In genomic region chr3:196218155-196218712, GRCh38 we compare ENCODE assay signal across 30 cellular contexts. TPM values are rescaled to one million over a fixed set of nuclear protein-coding genes. Genes with fewer than 3 reads are reported as not detected.
DNase-seq lines count a peak whose midpoint lies in the region; ATAC-seq and TF ChIP-seq lines count a peak whose summit lies in the region.
"Had no signal": no experiment of that assay in that cellular context is flagged by ENCODE, and none has a peak within 500 bp of the region (broad histone marks: within the 10 kb centered on the region; RNA-seq: fewer than 3 reads in every experiment).

No MANE protein-coding gene starts in this region.

- H3K9me3 ChIP-seq in sigmoid colon, result no peaks in the 10 kb centered on the region
- H3K9me3 ChIP-seq: A549, HAP-1, right atrium auricular region, SK-N-SH, upper lobe of right lung had no signal

- H3K27me3 ChIP-seq in sigmoid colon, result peaks cover 0 to 6% (median 0%) of the 10 kb centered on the region in 3 donors

- peaks cover 0 to 12% (median 8%) of the 10 kb centered on the region in 4 donors for H3K4me1 ChIP-seq in sigmoid colon
- H3K4me1 ChIP-seq: A549, HAP-1 had no signal

- no peaks in the 10 kb centered on the region for H3K27me3 Mint-ChIP-seq in activated CD8-positive, alpha-beta T cell treated with anti-CD3 and anti-CD28 coated beads for 36 hours
- no peaks in the 10 kb centered on the region for H3K27me3 Mint-ChIP-seq in activated CD8-positive, alpha-beta T cell treated with anti-CD3 and anti-CD28 coated beads, Interleukin-2, amount 10 ng/mL, durations not matched to agents 7 days and 5 days (ENCODE audit: low read depth)

- no peak for TF ChIP-seq CTCF in activated CD8-positive, alpha-beta T cell treated with anti-CD3 and anti-CD28 coated beads for 36 hours (IDR thresholded peaks at IDR 0.05)
- TF ChIP-seq CTCF in sigmoid colon (IDR thresholded peaks at IDR 0.05), result no peak
- TF ChIP-seq CTCF in GM10266 (IDR thresholded peaks at IDR 0.05; ENCODE audit: control insufficient read depth, insufficient read depth, low read depth, missing control alignments), result no peak

- H3K4me3 ChIP-seq in sigmoid colon, result no peak overlapping the region
- H3K4me3 ChIP-seq: A549, HAP-1 had no signal

- no peak for ATAC-seq in activated CD8-positive, alpha-beta T cell treated with anti-CD3 and anti-CD28 coated beads for 36 hours
- no peak for ATAC-seq in activated CD8-positive, alpha-beta T cell treated with anti-CD3 and anti-CD28 coated beads, Interleukin-2, amount 10 ng/mL, durations not matched to agents 7 days and 5 days
- peak; percentile 30 for ATAC-seq in left colon
- no peak for ATAC-seq in HG03095 (IDR thresholded peaks at IDR 0.05; ENCODE audit: unreplicated experiment)
- no peak for ATAC-seq in HG03196 (IDR thresholded peaks at IDR 0.05; ENCODE audit: unreplicated experiment)
- ATAC-seq: A549, upper lobe of right lung, WTC11 had no signal

- CTCF ChIA-PET in activated CD8-positive, alpha-beta T cell treated with anti-CD3 and anti-CD28 coated beads for 36 hours (lab: Charles Lee), result interaction anchor here (1.0 to 2.3 kb wide), 3 partner anchors 12 to 195 kb away, joined by 3 to 8 read pairs (median 5); no protein-coding TSS in a partner anchor
- CTCF ChIA-PET in activated CD8-positive, alpha-beta T cell treated with anti-CD3 and anti-CD28 coated beads, Interleukin-2, amount 10 ng/mL, durations not matched to agents 7 days and 5 days (lab: Charles Lee), result interaction anchor here (1.3 kb wide), 1 partner anchor 19 kb away, joined by 3 read pairs; no protein-coding TSS in a partner anchor

- no peak for DNase-seq in activated CD8-positive, alpha-beta T cell treated with anti-CD3 and anti-CD28 coated beads for 36 hours
- DNase-seq in activated CD8-positive, alpha-beta T cell treated with anti-CD3 and anti-CD28 coated beads, Interleukin-2, amount 10 ng/mL, durations not matched to agents 7 days and 5 days, result no peak
- DNase-seq in NCI-H69 (lab: John Stamatoyannopoulos, UW) (peak; percentile 23), left colon (no peak), sigmoid colon (peak; percentile 54), GM10266 (ENCODE audit: extremely low spot score) (no peak)
- DNase-seq: activated CD4-positive, alpha-beta T cell treated with anti-CD3 and anti-CD28 coated beads, Interleukin-2, amount 50 U/mL, for 4 hours; activated naive CD4-positive, alpha-beta T cell; activated T-cell treated with anti-CD3 and anti-CD28 coated beads for 4 hours; aorta; C1 segment of cervical spinal cord; central memory CD4-positive, alpha-beta T cell; EL; mammary epithelial cell; NCI-H2081; RPMI8226; SK-N-SH; stimulated activated CD4-positive, alpha-beta T cell treated with anti-CD3 and anti-CD28 coated beads, Interleukin-15, amount 100 ng/mL, for 24 hours; upper lobe of right lung had no signal

- no peak overlapping the region for H3K27ac Mint-ChIP-seq in activated CD8-positive, alpha-beta T cell treated with anti-CD3 and anti-CD28 coated beads for 36 hours
- H3K27ac Mint-ChIP-seq in activated CD8-positive, alpha-beta T cell treated with anti-CD3 and anti-CD28 coated beads, Interleukin-2, amount 10 ng/mL, durations not matched to agents 7 days and 5 days, result no peak overlapping the region
- H3K27ac Mint-ChIP-seq: WTC11 had no signal

- H3K36me3 Mint-ChIP-seq in activated CD8-positive, alpha-beta T cell treated with anti-CD3 and anti-CD28 coated beads for 36 hours (ENCODE audit: low read depth), result no peaks in the 10 kb centered on the region
- no peaks in the 10 kb centered on the region for H3K36me3 Mint-ChIP-seq in activated CD8-positive, alpha-beta T cell treated with anti-CD3 and anti-CD28 coated beads, Interleukin-2, amount 10 ng/mL, durations not matched to agents 7 days and 5 days (ENCODE audit: low read depth)
- H3K36me3 Mint-ChIP-seq: WTC11 had no signal

- POLR2A ChIA-PET in activated CD8-positive, alpha-beta T cell treated with anti-CD3 and anti-CD28 coated beads for 36 hours (lab: Charles Lee), result interaction anchor here (1.1 to 1.2 kb wide), 2 partner anchors 23 to 148 kb away, joined by 3 to 4 read pairs; no protein-coding TSS in a partner anchor
- POLR2A ChIA-PET in activated CD8-positive, alpha-beta T cell treated with anti-CD3 and anti-CD28 coated beads, Interleukin-2, amount 10 ng/mL, durations not matched to agents 7 days and 5 days (lab: Charles Lee), result interaction anchor here (1.3 kb wide), 1 partner anchor 242 kb away, joined by 4 read pairs; no protein-coding TSS in a partner anchor

- WGBS in sigmoid colon, 2 donors, result 33 to 82% methylated on average over 13 of the region's 13 CpGs

- no peaks in the 10 kb centered on the region for H3K9me3 Mint-ChIP-seq in activated CD8-positive, alpha-beta T cell treated with anti-CD3 and anti-CD28 coated beads for 36 hours
- no peaks in the 10 kb centered on the region for H3K9me3 Mint-ChIP-seq in activated CD8-positive, alpha-beta T cell treated with anti-CD3 and anti-CD28 coated beads, Interleukin-2, amount 10 ng/mL, durations not matched to agents 7 days and 5 days (ENCODE audit: insufficient read depth)
- H3K9me3 Mint-ChIP-seq: WTC11 had no signal

- H3K4me3 Mint-ChIP-seq in activated CD8-positive, alpha-beta T cell treated with anti-CD3 and anti-CD28 coated beads for 36 hours, result peak overlapping the region; percentile 57
- no peak overlapping the region for H3K4me3 Mint-ChIP-seq in activated CD8-positive, alpha-beta T cell treated with anti-CD3 and anti-CD28 coated beads, Interleukin-2, amount 10 ng/mL, durations not matched to agents 7 days and 5 days
- H3K4me3 Mint-ChIP-seq: WTC11 had no signal

- intact Hi-C loops in activated CD8-positive, alpha-beta T cell treated with anti-CD3 and anti-CD28 coated beads for 36 hours (cut with micrococcal nuclease), result no loop called here
- intact Hi-C loops in left colon (cut with DNase I, micrococcal nuclease), result no loop called here
- intact Hi-C loops in sigmoid colon (cut with DNase I), result no loop called here

- no peak overlapping the region for H3K27ac ChIP-seq in sigmoid colon
- H3K27ac ChIP-seq: A549, right atrium auricular region, upper lobe of right lung had no signal

- H3K4me1 Mint-ChIP-seq in activated CD8-positive, alpha-beta T cell treated with anti-CD3 and anti-CD28 coated beads for 36 hours (ENCODE audit: low read depth), result peaks cover 17% of the 10 kb centered on the region
- H3K4me1 Mint-ChIP-seq in activated CD8-positive, alpha-beta T cell treated with anti-CD3 and anti-CD28 coated beads, Interleukin-2, amount 10 ng/mL, durations not matched to agents 7 days and 5 days (ENCODE audit: low read depth), result peaks cover 20% of the 10 kb centered on the region

- no peak for TF ChIP-seq POLR2A in sigmoid colon (IDR thresholded peaks at IDR 0.05)

- no peak for TF ChIP-seq EP300 in sigmoid colon (IDR thresholded peaks at IDR 0.05)

- H3K36me3 ChIP-seq in sigmoid colon, result no peaks in the 10 kb centered on the region
- H3K36me3 ChIP-seq: HAP-1, right atrium auricular region, upper lobe of right lung had no signal

RNA-seq across cellular contexts. Expression of gene SLC51A, which starts 1.9 kb away (rescaled TPM):
- total RNA-seq in activated CD8-positive, alpha-beta T cell treated with anti-CD3 and anti-CD28 coated beads for 36 hours, result not detected
- not detected for total RNA-seq in activated CD8-positive, alpha-beta T cell treated with anti-CD3 and anti-CD28 coated beads, Interleukin-2, amount 10 ng/mL, durations not matched to agents 7 days and 5 days
- total RNA-seq in left colon, result 10 to 100 TPM in 1 of 2 donors, under 1 TPM in 1; 0.46 to 86.3 TPM
- not detected for total RNA-seq in sigmoid colon
- polyA plus RNA-seq in sigmoid colon, result 10 to 100 TPM in 2 of 3 donors, 1 to 10 TPM in 1; 7.8 to 22.7 (median 11.1) TPM
- total RNA-seq: dermis microvascular lymphatic vessel endothelial cell, LHCN-M2, mammary epithelial cell, myocyte, NCI-H460, osteocyte, upper lobe of right lung had no signal
- polyA plus RNA-seq: A549, mammary epithelial cell, SK-N-SH had no signal

RNA-seq across cellular contexts. Expression of gene ZDHHC19, which starts 7.0 kb away (rescaled TPM):
- not detected for total RNA-seq in activated CD8-positive, alpha-beta T cell treated with anti-CD3 and anti-CD28 coated beads for 36 hours
- not detected for total RNA-seq in activated CD8-positive, alpha-beta T cell treated with anti-CD3 and anti-CD28 coated beads, Interleukin-2, amount 10 ng/mL, durations not matched to agents 7 days and 5 days
- total RNA-seq in left colon, result not detected
- under 1 TPM in 1 of 4 donors, not detected in 3; 0.99 TPM for total RNA-seq in sigmoid colon
- polyA plus RNA-seq in sigmoid colon, result under 1 TPM in 1 of 3 donors, not detected in 2; 0.38 TPM
- total RNA-seq: dermis microvascular lymphatic vessel endothelial cell, LHCN-M2, mammary epithelial cell, myocyte, NCI-H460, osteocyte, right atrium auricular region, upper lobe of right lung had no signal
- polyA plus RNA-seq: aorta, mammary epithelial cell, SK-N-SH had no signal

Comparison
In these comparisons a context has a peak if more than half of its experiments do, and no peak if none do; other contexts are left out.
1. DNase-seq: peak in NCI-H69 (single experiment) and sigmoid colon (single experiment); none in activated CD8-positive, alpha-beta T cell treated with anti-CD3 and anti-CD28 coated beads for 36 hours (single experiment), activated CD8-positive, alpha-beta T cell treated with anti-CD3 and anti-CD28 coated beads, Interleukin-2, amount 10 ng/mL, durations not matched to agents 7 days and 5 days (single experiment), left colon (0 of 2) and GM10266 (single experiment).